Comparison of ENCODE assay signal across 12 cellular contexts in genomic region chr16:84689126-84689525, GRCh38. TPM values are rescaled to one million over a fixed set of nuclear protein-coding genes. Genes with fewer than 3 reads are reported as not detected.
A peak's percentile ranks its signal among the peaks of the same experiment; 100 is the strongest.
DNase-seq lines count a peak whose midpoint lies in the region; ATAC-seq and TF ChIP-seq lines count a peak whose summit lies in the region.
"Had no signal": no experiment of that assay in that cellular context is flagged by ENCODE, and none has a peak within 500 bp of the region (broad histone marks: within the 10 kb centered on the region; RNA-seq: fewer than 3 reads in every experiment).

No MANE protein-coding gene starts in this region.

- no peaks in the 10 kb centered on the region for H3K36me3 Mint-ChIP-seq in mesothelial cell of epicardium

- DNase-seq in AG20443 (ENCODE audit: low spot score): peak; percentile 76
- DNase-seq in M059J (ENCODE audit: low read depth): peak; percentile 91
- DNase-seq in choroid plexus epithelial cell (ENCODE audit: low read depth): peak; percentile 92
- no peak for DNase-seq in mesothelial cell of epicardium (ENCODE audit: low spot score in 2 of 2, unreplicated experiment in 2 of 2)
- no peak for DNase-seq in superior temporal gyrus (ENCODE audit: extremely low spot score)
- no peak for DNase-seq in SW 1271 (lab: John Stamatoyannopoulos, UW)
- DNase-seq in NCI-H1930 (lab: John Stamatoyannopoulos, UW): no peak
- DNase-seq: activated T-cell treated with anti-CD3 and anti-CD28 coated beads, Interleukin-2, amount 50 U/mL, for 1 hour; Caco-2; NCI-H1694 treated with DMSO at 0.1 percent for 48 hours had no signal

- no peak for ATAC-seq in HG02759 (IDR thresholded peaks at IDR 0.05; ENCODE audit: unreplicated experiment)

- H3K27me3 Mint-ChIP-seq in mesothelial cell of epicardium (ENCODE audit: low read depth): peaks cover 9% of the 10 kb centered on the region

- H3K4me1 Mint-ChIP-seq in mesothelial cell of epicardium: peaks cover 19% of the 10 kb centered on the region

- peak overlapping the region; percentile 76 for H3K27ac Mint-ChIP-seq in mesothelial cell of epicardium

- H3K4me3 Mint-ChIP-seq in mesothelial cell of epicardium: no peak overlapping the region

- peaks cover 14% of the 10 kb centered on the region for H3K9me3 Mint-ChIP-seq in mesothelial cell of epicardium

- no peak for TF ChIP-seq CTCF in choroid plexus epithelial cell (conservative IDR thresholded peaks at IDR 0.05; ENCODE audit: low read depth, low read length)
- no peak for TF ChIP-seq CTCF in mesothelial cell of epicardium (IDR thresholded peaks at IDR 0.05; ENCODE audit: unreplicated experiment)

- no peak overlapping the region for H3K4me3 ChIP-seq in choroid plexus epithelial cell (ENCODE audit: low read depth, low read length)
- H3K4me3 ChIP-seq: thoracic aorta had no signal

RNA-seq across cellular contexts. Expression of gene USP10, which starts 10.7 kb away (rescaled TPM):
- 66.8 and 80.6 TPM in 2 replicates for total RNA-seq in M059J (2014; rRNA removed; shearing (Covaris generic))
- total RNA-seq in mesothelial cell of epicardium: 118 to 128 TPM (median 124 TPM) in 3 replicates

RNA-seq across cellular contexts. Expression of gene KLHL36, which starts 40.8 kb away (rescaled TPM):
- 23.5 and 39.6 TPM in 2 replicates for total RNA-seq in M059J (2014; rRNA removed; shearing (Covaris generic))
- 44.9 to 51.6 TPM (median 46.9 TPM) in 3 replicates for total RNA-seq in mesothelial cell of epicardium

Comparison
In these comparisons a context has a peak if more than half of its experiments do, and no peak if none do; other contexts are left out.
1. DNase-seq: peak in AG20443 (single experiment), M059J (single experiment) and choroid plexus epithelial cell (single experiment); none in mesothelial cell of epicardium (0 of 2), superior temporal gyrus (single experiment), SW 1271 (0 of 2) and NCI-H1930 (0 of 2).